1 cellular context compared by ENCODE assay signal in the genomic region with DNA sequence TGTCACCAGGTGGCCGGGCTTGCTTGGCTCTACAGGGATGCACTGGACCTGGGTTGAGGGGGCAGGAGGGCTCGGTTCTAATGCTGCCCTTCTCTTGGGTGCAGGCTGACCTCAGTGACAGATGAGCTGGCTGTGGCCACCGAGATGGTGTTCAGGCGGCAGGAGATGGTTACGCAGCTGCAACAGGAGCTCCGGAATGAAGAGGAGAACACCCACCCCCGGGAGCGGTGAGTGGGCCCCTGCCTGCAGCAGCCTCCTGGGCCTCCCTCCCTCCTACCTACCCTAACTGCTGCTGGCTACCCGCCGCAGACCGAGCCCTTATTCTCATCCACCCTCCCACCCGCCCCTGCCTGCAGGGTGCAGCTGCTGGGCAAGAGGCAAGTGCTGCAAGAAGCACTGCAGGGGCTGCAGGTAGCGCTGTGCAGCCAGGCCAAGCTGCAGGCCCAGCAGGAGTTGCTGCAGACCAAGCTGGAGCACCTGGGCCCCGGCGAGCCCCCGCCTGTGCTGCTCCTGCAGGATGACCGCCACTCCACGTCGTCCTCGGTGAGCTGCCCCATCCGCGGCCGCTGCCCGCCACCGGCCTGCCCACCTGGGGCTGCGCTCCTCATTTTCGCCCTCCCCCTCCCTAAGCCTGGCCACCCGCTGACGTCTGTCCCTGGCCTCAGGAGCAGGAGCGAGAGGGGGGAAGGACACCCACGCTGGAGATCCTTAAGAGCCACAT.
TF ChIP-seq lines count a peak whose summit lies in the region.

No MANE protein-coding gene starts in this region.

TF ChIP-seq in HepG2, 621 proteins besides CTCF, POLR2A, EP300 and RAD21:
- TF ChIP-seq AGO1 (IDR thresholded peaks at IDR 0.05; ENCODE audit: low read depth, low read length, poor library complexity, severe bottlenecking): peak; percentile 29
- no peak for TF ChIP-seq JUND (CRISPR knock-in tag; IDR thresholded peaks at IDR 0.05)
TF ChIP-seq in HepG2: peak in this region for 1.
